In genomic region chr1:207797229-207797973, GRCh38 we compare ENCODE assay signal across 8 cellular contexts. TPM values are rescaled to one million over a fixed set of nuclear protein-coding genes. Genes with fewer than 3 reads are reported as not detected.
DNase-seq lines count a peak whose midpoint lies in the region; ATAC-seq and TF ChIP-seq lines count a peak whose summit lies in the region.

No MANE protein-coding gene starts in this region.

- intact Hi-C loops in thyroid gland (cut with DNase I), result no loop called here

- no peaks in the 10 kb centered on the region for H3K79me2 ChIP-seq in Karpas-422 (ENCODE audit: low read length)

- peak; percentile 73 for ATAC-seq in GM21576 (IDR thresholded peaks at IDR 0.05; ENCODE audit: unreplicated experiment)
- peak; percentile 94 for ATAC-seq in omental fat pad (ENCODE audit: low FRiP score)

- no peaks in the 10 kb centered on the region for H3K9me2 ChIP-seq in Karpas-422 (replicated peaks; ENCODE audit: insufficient read depth, low read length)

- H3K36me3 ChIP-seq in Karpas-422 (ENCODE audit: insufficient read depth, low read length) (0 out of 2 replicates have a peak, but pooled peaks cover 16% of the 10 kb centered on the region), thyroid gland (peaks cover 3 to 12% of the 10 kb centered on the region in 2 donors)

- no peak for TF ChIP-seq POLR2A in thyroid gland (IDR thresholded peaks at IDR 0.05)

- WGBS in thyroid gland, 2 donors, result 55 to 60% methylated on average over 7 of the region's 7 CpGs

- H3K9ac ChIP-seq in Karpas-422 (ENCODE audit: low read length), result no peak overlapping the region

- H4K20me1 ChIP-seq in Karpas-422 (ENCODE audit: insufficient read depth, low read depth, low read length), result no peaks in the 10 kb centered on the region

- H2AFZ ChIP-seq in Karpas-422 (ENCODE audit: low read length), result no peak overlapping the region

- no peak overlapping the region for H3K4me3 ChIP-seq in Karpas-422 (ENCODE audit: low read length)
- H3K4me3 ChIP-seq in thyroid gland (replicated peaks in 1 of 3), result no peak overlapping the region

- H3K27ac ChIP-seq in Karpas-422 (ENCODE audit: low read length) (peak overlapping the region; percentile 93), thyroid gland (no peak overlapping the region)

- peak; percentile 73 for DNase-seq in D341Med (ENCODE audit: low spot score)
- peak; percentile 90 for DNase-seq in Karpas-422
- peak; percentile 42 for DNase-seq in SIG-M5 (lab: John Stamatoyannopoulos, UW)
- DNase-seq in activated T-helper 9 cell treated with anti-CD3 and anti-CD28 coated beads, Interleukin-2, amount 50 U/mL, for 16 hours (ENCODE audit: low read depth), result peak; percentile 62
- DNase-seq in foreskin melanocyte, result peak; percentile 70
- peak; percentile 92 for DNase-seq in omental fat pad (ENCODE audit: low spot score)
- peak; percentile 82 to 89 for DNase-seq in thyroid gland

- H3K4me1 ChIP-seq in Karpas-422 (ENCODE audit: low read length) (peaks cover 23% of the 10 kb centered on the region), thyroid gland (peaks cover 0 to 14% of the 10 kb centered on the region in 2 donors)

- no peak overlapping the region for H3K4me2 ChIP-seq in Karpas-422 (ENCODE audit: low read depth, low read length, poor library complexity, severe bottlenecking)

- H3K9me3 ChIP-seq in Karpas-422 (ENCODE audit: low read length) (no peaks in the 10 kb centered on the region), thyroid gland (no peaks in the 10 kb centered on the region)

- no peaks in the 10 kb centered on the region for H3K27me3 ChIP-seq in Karpas-422 (ENCODE audit: low read length)
- no peaks in the 10 kb centered on the region for H3K27me3 ChIP-seq in thyroid gland

- TF ChIP-seq CTCF in omental fat pad (IDR thresholded peaks at IDR 0.05), result peak in 1 of 3 donors; percentile 60
- peak; percentile 52 to 88 (median 74) for TF ChIP-seq CTCF in thyroid gland (IDR thresholded peaks at IDR 0.05)

RNA-seq across cellular contexts. Expression of gene CD46, which starts 45.5 kb away (rescaled TPM):
- total RNA-seq in Karpas-422 (2014; rRNA removed; shearing (Covaris generic); ENCODE audit: low replicate concordance), result 64.2 and 152 TPM in 2 replicates
- 100 to 1,000 TPM; 153 to 197 (median 174) TPM for total RNA-seq in omental fat pad
- total RNA-seq in thyroid gland, result 100 to 1,000 TPM; 135 to 275 (median 180) TPM

Comparison
In these comparisons a context has a peak if more than half of its experiments do, and no peak if none do; other contexts are left out.
1. DNase-seq: peak in every context shown above with its lines; median percentile 92 in omental fat pad; 90 in Karpas-422; 86 in thyroid gland; 73 in D341Med; 70 in foreskin melanocyte; 62 in activated T-helper 9 cell treated with anti-CD3 and anti-CD28 coated beads, Interleukin-2, amount 50 U/mL, for 16 hours; 42 in SIG-M5.